11 cellular contexts compared by ENCODE assay signal in the genomic region with DNA sequence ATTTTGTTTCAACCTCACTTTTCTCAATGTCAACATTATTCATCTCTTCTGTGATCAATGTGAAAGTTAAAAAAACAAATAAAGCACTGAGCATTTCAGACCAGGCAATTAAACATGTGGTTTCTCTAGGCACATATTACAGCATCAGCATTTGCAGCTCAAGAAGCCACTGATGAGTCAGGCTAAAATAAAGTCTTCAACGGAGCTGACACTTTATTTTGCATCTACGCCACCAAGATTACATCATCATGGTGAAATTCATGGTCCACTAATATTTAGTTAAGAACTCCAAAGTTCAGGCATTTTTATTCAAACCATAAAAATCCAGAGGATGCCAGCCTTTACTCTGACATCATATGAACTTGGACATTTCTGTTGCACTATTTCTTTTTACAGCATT. TPM values are rescaled to one million over a fixed set of nuclear protein-coding genes. Genes with fewer than 3 reads are reported as not detected.
DNase-seq lines count a peak whose midpoint lies in the region; FAIRE-seq and TF ChIP-seq lines count a peak whose summit lies in the region.
"Had no signal": no experiment of that assay in that cellular context is flagged by ENCODE, and none has a peak within 500 bp of the region (broad histone marks: within the 10 kb centered on the region; RNA-seq: fewer than 3 reads in every experiment).

No MANE protein-coding gene starts in this region.

- H3K27me3 Mint-ChIP-seq in MCF 10A (ENCODE audit: insufficient read depth, unreplicated experiment) (peaks cover 76% of the 10 kb centered on the region), astrocyte (ENCODE audit: low read depth, unreplicated experiment) (no peaks in the 10 kb centered on the region)

- H4K20me1 ChIP-seq in astrocyte (ENCODE audit: insufficient read depth, low read length) = no peaks in the 10 kb centered on the region

- H3K79me2 ChIP-seq in astrocyte (ENCODE audit: insufficient read depth, low read length) = no peaks in the 10 kb centered on the region

- CTCF ChIA-PET in MCF 10A (lab: Yijun Ruan, JAX) = interaction anchor here (0.6 to 1.0 kb wide), 2 partner anchors 19 to 122 kb away, joined by 3 read pairs; no protein-coding TSS in a partner anchor

- H2AFZ ChIP-seq in astrocyte (ENCODE audit: low read depth, low read length) = no peak overlapping the region

- H3K4me3 Mint-ChIP-seq in MCF 10A (ENCODE audit: unreplicated experiment) (no peak overlapping the region), astrocyte (ENCODE audit: unreplicated experiment) (no peak overlapping the region)
- H3K4me3 Mint-ChIP-seq: activated T-cell treated with anti-CD3 and anti-CD28 coated beads, Interleukin-2, amount 50 U/mL, for 72 hours; T-helper 2 cell treated with Interferon-gamma antibody and Interleukin-4, amounts not matched to agents 5 μg/mL and 100 μg/mL, for 36 hours had no signal

- no peak overlapping the region for H3K9ac ChIP-seq in astrocyte (ENCODE audit: low read length)

- BruUV-seq in MCF 10A (replicated peaks; lab: Mats Ljungman, UMichigan) = no TSS peak

- H3K9me3 ChIP-seq in breast epithelium (no peaks in the 10 kb centered on the region), astrocyte (ENCODE audit: insufficient read depth, low read depth, low read length) (no peaks in the 10 kb centered on the region)
- H3K9me3 ChIP-seq: uterus had no signal

- H3K4me2 ChIP-seq in astrocyte (ENCODE audit: low read length) = peak overlapping the region; percentile 33

- TF ChIP-seq POLR2A in breast epithelium (IDR thresholded peaks at IDR 0.05) = no peak

- no peaks in the 10 kb centered on the region for H3K9me3 Mint-ChIP-seq in MCF 10A (ENCODE audit: unreplicated experiment)
- no peaks in the 10 kb centered on the region for H3K9me3 Mint-ChIP-seq in astrocyte (ENCODE audit: unreplicated experiment)
- H3K9me3 Mint-ChIP-seq: activated T-cell treated with anti-CD3 and anti-CD28 coated beads, Interleukin-2, amount 50 U/mL, for 72 hours; T-helper 2 cell treated with Interferon-gamma antibody and Interleukin-4, amounts not matched to agents 5 μg/mL and 100 μg/mL, for 36 hours had no signal

- H3K4me1 Mint-ChIP-seq in MCF 10A (ENCODE audit: insufficient read depth, unreplicated experiment) (no peaks in the 10 kb centered on the region), astrocyte (ENCODE audit: low read depth, unreplicated experiment) (peaks cover 12% of the 10 kb centered on the region)

- H3K4me3 ChIP-seq in breast epithelium (no peak overlapping the region), astrocyte (ENCODE audit: insufficient read depth, low read depth, low read length) (no peak overlapping the region)
- H3K4me3 ChIP-seq: uterus had no signal

- intact Hi-C loops in MCF 10A (cut with micrococcal nuclease) (no loop called here), breast epithelium (cut with DNase I; ENCODE audit: low total_unique reads) (no loop called here)

- POLR2A ChIA-PET in MCF 10A (lab: Yijun Ruan, JAX) = no interaction called here

- FAIRE-seq in astrocyte (lab: Jason Lieb, UNC) = peak; percentile 73

- DNase-seq in MCF 10A (ENCODE audit: unreplicated experiment) (peak; percentile 25), breast epithelium (ENCODE audit: low spot score in 2 of 2) (no peak), astrocyte (ENCODE audit: low read depth) (peak; percentile 95), inferior parietal cortex (ENCODE audit: extremely low spot score) (peak; percentile 48), anterior cingulate cortex (lab: John Stamatoyannopoulos, UW) (no peak)
- no peak for DNase-seq in stimulated activated CD4-positive, alpha-beta T cell treated with anti-CD3 and anti-CD28 coated beads, Interleukin-15, amount 100 ng/mL, for 24 hours
- DNase-seq in stimulated activated CD8-positive, alpha-beta memory T cell treated with anti-CD3 and anti-CD28 coated beads, Interleukin-4, amount 100 ng/mL, for 48 hours = no peak
- DNase-seq: activated T-cell treated with anti-CD3 and anti-CD28 coated beads, Interleukin-2, amount 50 U/mL, for 72 hours; uterus had no signal

- no peaks in the 10 kb centered on the region for H3K27me3 ChIP-seq in breast epithelium
- peaks cover 10% of the 10 kb centered on the region for H3K27me3 ChIP-seq in astrocyte (ENCODE audit: insufficient read depth, low read length)
- H3K27me3 ChIP-seq: uterus had no signal

- no peaks in the 10 kb centered on the region for H3K36me3 ChIP-seq in breast epithelium
- H3K36me3 ChIP-seq in astrocyte (ENCODE audit: insufficient read depth, low read length) = no peaks in the 10 kb centered on the region
- H3K36me3 ChIP-seq: uterus had no signal

- H3K27ac ChIP-seq in breast epithelium = no peak overlapping the region
- no peak overlapping the region for H3K27ac ChIP-seq in astrocyte (ENCODE audit: low read depth, low read length)
- peak overlapping the region; percentile 28 for H3K27ac ChIP-seq in temporal lobe (ENCODE audit: low read depth, low read length)
- H3K27ac ChIP-seq: uterus had no signal

- no peak for TF ChIP-seq CTCF in MCF 10A (IDR thresholded peaks at IDR 0.05; ENCODE audit: unreplicated experiment)
- no peak for TF ChIP-seq CTCF in breast epithelium (IDR thresholded peaks at IDR 0.05)
- TF ChIP-seq CTCF in astrocyte (IDR thresholded peaks at IDR 0.05; ENCODE audit: insufficient read depth, low read depth, low read length) = no peak

- H3K36me3 Mint-ChIP-seq in MCF 10A (ENCODE audit: insufficient read depth, unreplicated experiment) (no peaks in the 10 kb centered on the region), astrocyte (ENCODE audit: low read depth, unreplicated experiment) (no peaks in the 10 kb centered on the region)

- H3K4me1 ChIP-seq in breast epithelium (no peaks in the 10 kb centered on the region), astrocyte (ENCODE audit: insufficient read depth, low read length) (peaks cover 6% of the 10 kb centered on the region)
- H3K4me1 ChIP-seq: uterus had no signal

- H3K27ac Mint-ChIP-seq in MCF 10A (ENCODE audit: low read depth, unreplicated experiment) (no peak overlapping the region), astrocyte (ENCODE audit: unreplicated experiment) (peak overlapping the region; percentile 92)
- H3K27ac Mint-ChIP-seq: activated T-cell treated with anti-CD3 and anti-CD28 coated beads, Interleukin-2, amount 50 U/mL, for 72 hours; T-helper 2 cell treated with Interferon-gamma antibody and Interleukin-4, amounts not matched to agents 5 μg/mL and 100 μg/mL, for 36 hours had no signal

RNA-seq across cellular contexts. Expression of a gene that starts 33.0 kb away (rescaled TPM):
- total RNA-seq in MCF 10A (2022) (0.07 and 0.20 TPM in 2 replicates), breast epithelium (10 to 100 TPM in 2 of 3 donors, 1 to 10 TPM in 1; 9.8 to 22.7 (median 20.2) TPM), astrocyte (5.4 and 5.8 TPM in 2 replicates), temporal lobe (99.1 TPM)

Comparison
In these comparisons a context has a peak if more than half of its experiments do, and no peak if none do; other contexts are left out.
1. DNase-seq: peak in MCF 10A (single experiment), astrocyte (single experiment) and inferior parietal cortex (single experiment); none in breast epithelium (0 of 2), stimulated activated CD4-positive, alpha-beta T cell treated with anti-CD3 and anti-CD28 coated beads, Interleukin-15, amount 100 ng/mL, for 24 hours (single experiment), anterior cingulate cortex (0 of 58) and stimulated activated CD8-positive, alpha-beta memory T cell treated with anti-CD3 and anti-CD28 coated beads, Interleukin-4, amount 100 ng/mL, for 48 hours (single experiment).